Comparison of ENCODE assay signal across 26 cellular contexts in genomic region chr18:49884959-49885358, GRCh38.
DNase-seq lines count a peak whose midpoint lies in the region; ATAC-seq and TF ChIP-seq lines count a peak whose summit lies in the region.
"Had no signal": no experiment of that assay in that cellular context is flagged by ENCODE, and none has a peak within 500 bp of the region (broad histone marks: within the 10 kb centered on the region; RNA-seq: fewer than 3 reads in every experiment).

No MANE protein-coding gene starts in this region.

- in situ Hi-C loops in astrocyte of the spinal cord (cut with HindIII; ENCODE audit: low sequenced_read_pairs) = no loop called here

- no peak overlapping the region for H3K9ac ChIP-seq in neural cell (ENCODE audit: low read length)

- peak; percentile 58 for DNase-seq in LNCaP clone FGC (ENCODE audit: low read depth)
- DNase-seq in astrocyte of the spinal cord (ENCODE audit: low read depth, low spot score) = peak; percentile 15
- no peak for DNase-seq in activated CD4-positive, alpha-beta T cell treated with anti-CD3 and anti-CD28 coated beads, Interleukin-2, amount 50 U/mL, for 1 hour
- DNase-seq: C1 segment of cervical spinal cord; Caco-2; CD4-positive, alpha-beta memory T cell; H9; IMR-90; KG1; NCI-H1092 treated with DMSO at 0.1 percent for 48 hours; NCI-H1436; NCI-H187; NCI-H2081 treated with DMSO at 0.1 percent for 48 hours; NCI-H2171; NCI-H446; NCI-H524 treated with DMSO at 0.1 percent for 48 hours; NCI-H774; Right ventricle myocardium superior; RPMI8226 had no signal

- H3K9me2 ChIP-seq in neural cell (ENCODE audit: insufficient read depth, low read length) = no peaks in the 10 kb centered on the region

- TF ChIP-seq CTCF in LNCaP clone FGC (IDR thresholded peaks at IDR 0.05; ENCODE audit: control insufficient read depth, extremely low read depth, insufficient read depth) (no peak), astrocyte of the spinal cord (IDR thresholded peaks at IDR 0.05; ENCODE audit: low read depth, low read length) (no peak), neural cell (IDR thresholded peaks at IDR 0.05; ENCODE audit: poor library complexity, severe bottlenecking) (no peak)

- no peaks in the 10 kb centered on the region for H3K27me3 ChIP-seq in neural cell (ENCODE audit: insufficient read depth, low read depth, low read length)
- H3K27me3 ChIP-seq: SJSA1 had no signal

- peak overlapping the region; percentile 45 for H3K27ac ChIP-seq in neural cell (ENCODE audit: low read length)
- H3K27ac ChIP-seq: A549, SJSA1 had no signal

- no peak overlapping the region for H2AFZ ChIP-seq in neural cell (ENCODE audit: low read depth, low read length)
- H2AFZ ChIP-seq: GM23338 had no signal

- no peak overlapping the region for H3K4me2 ChIP-seq in neural cell (ENCODE audit: low read length)
- H3K4me2 ChIP-seq: A549, GM23338 had no signal

- H3F3A ChIP-seq in neural cell (ENCODE audit: insufficient read depth, low read length, poor library complexity, severe bottlenecking) = no peaks in the 10 kb centered on the region

- peak; percentile 89 for ATAC-seq in esophagus mucosa
- no peak for ATAC-seq in GM21381 (IDR thresholded peaks at IDR 0.05; ENCODE audit: unreplicated experiment)
- no peak for ATAC-seq in HG03039 (IDR thresholded peaks at IDR 0.05; ENCODE audit: unreplicated experiment)
- ATAC-seq: A549, GM23338 had no signal

- H3K4me3 ChIP-seq in LNCaP clone FGC (ENCODE audit: low read depth, low read length) (no peak overlapping the region), astrocyte of the spinal cord (ENCODE audit: low read depth, low read length) (no peak overlapping the region), neural cell (ENCODE audit: low read length) (no peak overlapping the region)
- H3K4me3 ChIP-seq: A549, GM23338, SJSA1 had no signal

- no peaks in the 10 kb centered on the region for H3K79me2 ChIP-seq in neural cell (replicated peaks; ENCODE audit: insufficient read depth, low read length)

- H4K20me1 ChIP-seq in neural cell (ENCODE audit: insufficient read depth) = no peaks in the 10 kb centered on the region

- no peaks in the 10 kb centered on the region for H3K36me3 ChIP-seq in neural cell (ENCODE audit: insufficient read depth, low read length)
- H3K36me3 ChIP-seq: SJSA1 had no signal

- no peak for TF ChIP-seq RAD21 in neural cell (conservative IDR thresholded peaks at IDR 0.05)

- no peaks in the 10 kb centered on the region for H3K9me3 ChIP-seq in neural cell (ENCODE audit: low read length)
- H3K9me3 ChIP-seq: A549, Caco-2, SJSA1 had no signal

- TF ChIP-seq EP300 in neural cell (conservative IDR thresholded peaks at IDR 0.05; ENCODE audit: poor library complexity, severe bottlenecking) = no peak

TF ChIP-seq in neural cell, 6 proteins besides CTCF, POLR2A, EP300 and RAD21:
- TF ChIP-seq, protein P1, sequence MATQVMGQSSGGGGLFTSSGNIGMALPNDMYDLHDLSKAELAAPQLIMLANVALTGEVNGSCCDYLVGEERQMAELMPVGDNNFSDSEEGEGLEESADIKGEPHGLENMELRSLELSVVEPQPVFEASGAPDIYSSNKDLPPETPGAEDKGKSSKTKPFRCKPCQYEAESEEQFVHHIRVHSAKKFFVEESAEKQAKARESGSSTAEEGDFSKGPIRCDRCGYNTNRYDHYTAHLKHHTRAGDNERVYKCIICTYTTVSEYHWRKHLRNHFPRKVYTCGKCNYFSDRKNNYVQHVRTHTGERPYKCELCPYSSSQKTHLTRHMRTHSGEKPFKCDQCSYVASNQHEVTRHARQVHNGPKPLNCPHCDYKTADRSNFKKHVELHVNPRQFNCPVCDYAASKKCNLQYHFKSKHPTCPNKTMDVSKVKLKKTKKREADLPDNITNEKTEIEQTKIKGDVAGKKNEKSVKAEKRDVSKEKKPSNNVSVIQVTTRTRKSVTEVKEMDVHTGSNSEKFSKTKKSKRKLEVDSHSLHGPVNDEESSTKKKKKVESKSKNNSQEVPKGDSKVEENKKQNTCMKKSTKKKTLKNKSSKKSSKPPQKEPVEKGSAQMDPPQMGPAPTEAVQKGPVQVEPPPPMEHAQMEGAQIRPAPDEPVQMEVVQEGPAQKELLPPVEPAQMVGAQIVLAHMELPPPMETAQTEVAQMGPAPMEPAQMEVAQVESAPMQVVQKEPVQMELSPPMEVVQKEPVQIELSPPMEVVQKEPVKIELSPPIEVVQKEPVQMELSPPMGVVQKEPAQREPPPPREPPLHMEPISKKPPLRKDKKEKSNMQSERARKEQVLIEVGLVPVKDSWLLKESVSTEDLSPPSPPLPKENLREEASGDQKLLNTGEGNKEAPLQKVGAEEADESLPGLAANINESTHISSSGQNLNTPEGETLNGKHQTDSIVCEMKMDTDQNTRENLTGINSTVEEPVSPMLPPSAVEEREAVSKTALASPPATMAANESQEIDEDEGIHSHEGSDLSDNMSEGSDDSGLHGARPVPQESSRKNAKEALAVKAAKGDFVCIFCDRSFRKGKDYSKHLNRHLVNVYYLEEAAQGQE (IDR thresholded peaks at IDR 0.05; ENCODE audit: borderline replicate concordance) = no peak
- TF ChIP-seq TAF1 (IDR thresholded peaks at IDR 0.05; ENCODE audit: low read depth) = no peak
- TF ChIP-seq EZH2 (IDR thresholded peaks at IDR 0.05; ENCODE audit: borderline replicate concordance, insufficient read depth, low read length, poor library complexity, severe bottlenecking) = no peak
- TF ChIP-seq POLR2AphosphoS5 (IDR thresholded peaks at IDR 0.05) = no peak
- TF ChIP-seq SMC3 (conservative IDR thresholded peaks at IDR 0.05; ENCODE audit: poor library complexity) = no peak
- TF ChIP-seq MXI1 (conservative IDR thresholded peaks at IDR 0.05; ENCODE audit: poor library complexity, severe bottlenecking) = no peak
